ENCODE assay signal across 15 cellular contexts in genomic region chr1:96710708-96711477, GRCh38. TPM values are rescaled to one million over a fixed set of nuclear protein-coding genes. Genes with fewer than 3 reads are reported as not detected.
A peak's percentile ranks its signal among the peaks of the same experiment; 100 is the strongest.
DNase-seq lines count a peak whose midpoint lies in the region; TF ChIP-seq lines count a peak whose summit lies in the region.
"Had no signal": no experiment of that assay in that cellular context is flagged by ENCODE, and none has a peak within 500 bp of the region (broad histone marks: within the 10 kb centered on the region; RNA-seq: fewer than 3 reads in every experiment).

No MANE protein-coding gene starts in this region.

- H3K9me3 ChIP-seq in HAP-1 (no peaks in the 10 kb centered on the region), left ventricle myocardium inferior (replicated peaks) (no peaks in the 10 kb centered on the region)
- H3K9me3 ChIP-seq: thoracic aorta had no signal

- H3K4me1 ChIP-seq in HAP-1 = peaks cover 30% of the 10 kb centered on the region
- H3K4me1 ChIP-seq in left ventricle myocardium inferior = no peaks in the 10 kb centered on the region

- in situ Hi-C loops in HAP-1 (cut with MboI; ENCODE audit: low sequenced_read_pairs) = no loop called here

- no peak for TF ChIP-seq CTCF in epithelial cell of proximal tubule (conservative IDR thresholded peaks at IDR 0.05; ENCODE audit: low read depth, low read length)
- TF ChIP-seq CTCF in left ventricle myocardium inferior (IDR thresholded peaks at IDR 0.05; ENCODE audit: borderline replicate concordance) = no peak

- H3K36me3 ChIP-seq in HAP-1 (replicated peaks) (no peaks in the 10 kb centered on the region), left ventricle myocardium inferior (no peaks in the 10 kb centered on the region)
- H3K36me3 ChIP-seq: thoracic aorta had no signal

- intact Hi-C loops in left ventricle myocardium inferior (cut with micrococcal nuclease) = no loop called here

- H3K27me3 ChIP-seq in HAP-1 (ENCODE audit: low read depth) = no peaks in the 10 kb centered on the region
- no peaks in the 10 kb centered on the region for H3K27me3 ChIP-seq in left ventricle myocardium inferior (ENCODE audit: low read depth)

- DNase-seq in HAP-1 (ENCODE audit: low spot score in 2 of 2) (peak; percentile 43 to 86), RKO (ENCODE audit: low spot score) (peak; percentile 63), epithelial cell of proximal tubule (ENCODE audit: low read depth) (peak; percentile 31), pons (ENCODE audit: low spot score) (peak; percentile 42), NCI-H2171 treated with DMSO at 0.1 percent for 48 hours (lab: John Stamatoyannopoulos, UW) (no peak), NCI-H2081 treated with DMSO at 0.1 percent for 48 hours (lab: John Stamatoyannopoulos, UW) (no peak), left ventricle myocardium inferior (no peak)
- DNase-seq: activated CD4-positive, alpha-beta T cell treated with anti-CD3 and anti-CD28 coated beads for 1 hour; activated CD8-positive, alpha-beta memory T cell treated with anti-CD3 and anti-CD28 coated beads, Interleukin-2, amount 10 ng/mL, durations not matched to agents 7 days and 5 days; DMS79 treated with DMSO at 0.1 percent for 48 hours; NCI-H345; NK-92 treated with Interleukin-12 subunit alpha and Interleukin-12 subunit beta, amount 100 ng/mL, for 24 hours; stimulated activated CD4-positive, alpha-beta T cell treated with anti-CD3 and anti-CD28 coated beads, Interleukin-4, amount 100 ng/mL, for 24 hours had no signal

- no peak overlapping the region for H3K4me3 ChIP-seq in HAP-1
- H3K4me3 ChIP-seq in epithelial cell of proximal tubule (ENCODE audit: low read depth, low read length) = no peak overlapping the region
- H3K4me3 ChIP-seq in left ventricle myocardium inferior = no peak overlapping the region
- H3K4me3 ChIP-seq: thoracic aorta had no signal

- no peak overlapping the region for H3K27ac ChIP-seq in left ventricle myocardium inferior (replicated peaks)
- H3K27ac ChIP-seq: C4-2B, thoracic aorta had no signal

RNA-seq across cellular contexts. Expression of gene PTBP2, which starts 10.7 kb away (rescaled TPM):
- total RNA-seq in epithelial cell of proximal tubule (18.8 and 27.3 TPM in 2 replicates), left ventricle myocardium inferior (10.3 TPM)

Comparison
In these comparisons a context has a peak if more than half of its experiments do, and no peak if none do; other contexts are left out.
1. DNase-seq: peak in HAP-1 (2 of 2), RKO (single experiment), epithelial cell of proximal tubule (single experiment) and pons (single experiment); none in NCI-H2171 treated with DMSO at 0.1 percent for 48 hours (single experiment), NCI-H2081 treated with DMSO at 0.1 percent for 48 hours (single experiment) and left ventricle myocardium inferior (single experiment).